ENCODE assay signal across 18 cellular contexts in the genomic region with DNA sequence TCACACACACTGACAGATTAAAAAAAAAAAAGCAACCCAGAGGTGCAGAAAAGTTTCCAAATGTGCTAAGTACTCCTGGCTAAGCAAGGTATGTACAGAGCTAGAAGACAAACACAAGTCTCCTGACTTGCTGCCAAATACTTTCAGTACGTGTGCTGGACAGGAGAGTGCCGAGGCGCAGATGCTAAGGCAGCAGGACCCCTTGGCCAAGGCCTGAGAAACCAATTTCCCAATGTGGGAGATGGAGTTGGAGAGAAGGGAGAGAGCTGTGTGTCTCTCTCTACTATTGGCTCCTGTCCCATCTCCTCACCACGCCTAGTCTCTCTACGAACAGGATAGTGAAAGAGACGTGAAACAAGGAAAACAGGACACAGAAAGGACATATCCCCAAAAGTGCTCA. TPM values are rescaled to one million over a fixed set of nuclear protein-coding genes. Genes with fewer than 3 reads are reported as not detected.
DNase-seq lines count a peak whose midpoint lies in the region; ATAC-seq, FAIRE-seq and TF ChIP-seq lines count a peak whose summit lies in the region.
"Had no signal": no experiment of that assay in that cellular context is flagged by ENCODE, and none has a peak within 500 bp of the region (broad histone marks: within the 10 kb centered on the region; RNA-seq: fewer than 3 reads in every experiment).

No MANE protein-coding gene starts in this region.

- H3K36me3 ChIP-seq in breast epithelium (no peaks in the 10 kb centered on the region), gastroesophageal sphincter (peaks cover 0 to 63% of the 10 kb centered on the region in 2 donors), pancreas (peaks cover 0 to 31% (median 8%) of the 10 kb centered on the region in 3 donors), upper lobe of right lung (peaks cover 33% of the 10 kb centered on the region)

- H3K27ac ChIP-seq in breast epithelium (peak overlapping the region; percentile 54 to 73), gastroesophageal sphincter (peak overlapping the region; percentile 64 to 95 (median 84)), pancreas (no peak overlapping the region), upper lobe of right lung (peak overlapping the region; percentile 74)
- H3K27ac ChIP-seq: SJCRH30 had no signal

- POLR2A ChIA-PET in MCF 10A (lab: Yijun Ruan, JAX) = no interaction called here

- FAIRE-seq in pancreas (lab: Jason Lieb, UNC) = no peak
- FAIRE-seq: keratinocyte had no signal

- no TSS peak for BruUV-seq in MCF 10A (replicated peaks; lab: Mats Ljungman, UMichigan)

- H3K27me3 Mint-ChIP-seq in MCF 10A (ENCODE audit: insufficient read depth, unreplicated experiment) = no peaks in the 10 kb centered on the region
- H3K27me3 Mint-ChIP-seq: activated CD4-positive, alpha-beta T cell treated with anti-CD3 and anti-CD28 coated beads for 36 hours; CD4-positive, alpha-beta memory T cell had no signal

- TF ChIP-seq CTCF in breast epithelium (IDR thresholded peaks at IDR 0.05) (no peak), MCF 10A (IDR thresholded peaks at IDR 0.05; ENCODE audit: unreplicated experiment) (no peak), gastroesophageal sphincter (IDR thresholded peaks at IDR 0.05) (no peak), pancreas (IDR thresholded peaks at IDR 0.05) (no peak), upper lobe of right lung (IDR thresholded peaks at IDR 0.05) (no peak)

- peaks cover 69% of the 10 kb centered on the region for H3K36me3 Mint-ChIP-seq in MCF 10A (ENCODE audit: insufficient read depth, unreplicated experiment)

- H3K9me3 ChIP-seq in breast epithelium (no peaks in the 10 kb centered on the region), gastroesophageal sphincter (no peaks in the 10 kb centered on the region), pancreas (no peaks in the 10 kb centered on the region), upper lobe of right lung (no peaks in the 10 kb centered on the region)
- H3K9me3 ChIP-seq: SJCRH30, thoracic aorta had no signal

- H3K9me3 Mint-ChIP-seq in MCF 10A (ENCODE audit: unreplicated experiment) = no peaks in the 10 kb centered on the region
- H3K9me3 Mint-ChIP-seq: CD4-positive, alpha-beta memory T cell had no signal

- intact Hi-C loops in breast epithelium (cut with DNase I; ENCODE audit: low total_unique reads) = no loop called here
- intact Hi-C loops in MCF 10A (cut with micrococcal nuclease) = no loop called here
- intact Hi-C loops in pancreas (cut with DNase I) = no loop called here
- intact Hi-C loops in upper lobe of right lung (cut with DNase I) = no loop called here

- WGBS in gastroesophageal sphincter (ENCODE audit: low coverage in 1 of 2), 2 donors = 21 to 25% methylated on average over 6 of the region's 6 CpGs
- WGBS in pancreas, 2 donors = 41 to 52% methylated on average over 6 of the region's 6 CpGs

- H3K4me3 ChIP-seq in breast epithelium = peak overlapping the region in 1 of 3 donors; percentile 7
- H3K4me3 ChIP-seq in gastroesophageal sphincter = no peak overlapping the region
- H3K4me3 ChIP-seq in pancreas = no peak overlapping the region
- no peak overlapping the region for H3K4me3 ChIP-seq in upper lobe of right lung
- H3K4me3 ChIP-seq: SJCRH30, thoracic aorta had no signal

- H3K27me3 ChIP-seq in breast epithelium (no peaks in the 10 kb centered on the region), gastroesophageal sphincter (no peaks in the 10 kb centered on the region), pancreas (no peaks in the 10 kb centered on the region), upper lobe of right lung (no peaks in the 10 kb centered on the region)
- H3K27me3 ChIP-seq: SJCRH30 had no signal

- CTCF ChIA-PET in MCF 10A (lab: Yijun Ruan, JAX) = interaction anchor here (0.5 to 15.4 kb wide), 5 partner anchors 8 to 254 kb away, joined by 3 to 267 read pairs (median 3); partner anchors contain the start of genes IGFBP6 and SOAT2

- no peak for DNase-seq in breast epithelium (ENCODE audit: low spot score in 2 of 2)
- no peak for DNase-seq in MCF 10A (ENCODE audit: unreplicated experiment)
- DNase-seq in pancreas = peak in 1 of 6 donors; percentile 19
- peak; percentile 61 for DNase-seq in upper lobe of right lung
- DNase-seq in NCI-H748 treated with DMSO at 0.1 percent for 48 hours (lab: John Stamatoyannopoulos, UW) = no peak
- DNase-seq in mucosa of gallbladder (ENCODE audit: low spot score) = no peak
- no peak for DNase-seq in NCI-H1092 (lab: John Stamatoyannopoulos, UW)
- DNase-seq: activated CD4-positive, alpha-beta T cell treated with anti-CD3 and anti-CD28 coated beads for 36 hours; KG1; NCI-H1436 treated with DMSO at 0.1 percent for 48 hours; NCI-H226; SJCRH30; stimulated activated CD4-positive, alpha-beta T cell treated with anti-CD3 and anti-CD28 coated beads, Interleukin-15, amount 100 ng/mL, for 24 hours had no signal

- peaks cover 14% of the 10 kb centered on the region for H3K4me1 Mint-ChIP-seq in MCF 10A (ENCODE audit: insufficient read depth, unreplicated experiment)

- TF ChIP-seq POLR2A in breast epithelium (IDR thresholded peaks at IDR 0.05) = no peak
- no peak for TF ChIP-seq POLR2A in gastroesophageal sphincter (IDR thresholded peaks at IDR 0.05)

- peaks cover 3 to 7% of the 10 kb centered on the region in 2 donors for H3K4me1 ChIP-seq in breast epithelium
- H3K4me1 ChIP-seq in gastroesophageal sphincter = peaks cover 20 to 100% (median 72%) of the 10 kb centered on the region in 3 donors
- peaks cover 6 to 30% (median 18%) of the 10 kb centered on the region in 3 donors for H3K4me1 ChIP-seq in pancreas
- peaks cover 58% of the 10 kb centered on the region for H3K4me1 ChIP-seq in upper lobe of right lung

- no peak for TF ChIP-seq EP300 in gastroesophageal sphincter (IDR thresholded peaks at IDR 0.05)

- H3K4me3 Mint-ChIP-seq in MCF 10A (ENCODE audit: unreplicated experiment) = no peak overlapping the region
- H3K4me3 Mint-ChIP-seq: activated CD4-positive, alpha-beta T cell treated with anti-CD3 and anti-CD28 coated beads for 36 hours; CD4-positive, alpha-beta memory T cell had no signal

- ATAC-seq in gastroesophageal sphincter (peak; percentile 73), pancreas (peak in 3 of 4 donors; percentile 32 to 60 (median 54)), upper lobe of right lung (peak; percentile 56)
- ATAC-seq: activated CD4-positive, alpha-beta T cell treated with anti-CD3 and anti-CD28 coated beads for 36 hours had no signal

- H3K27ac Mint-ChIP-seq in MCF 10A (ENCODE audit: low read depth, unreplicated experiment) = no peak overlapping the region
- H3K27ac Mint-ChIP-seq: activated CD4-positive, alpha-beta T cell treated with anti-CD3 and anti-CD28 coated beads for 36 hours; CD4-positive, alpha-beta memory T cell had no signal

RNA-seq across cellular contexts. Expression of gene SPRYD3, which starts 5.3 kb away (rescaled TPM):
- total RNA-seq in breast epithelium (10 to 100 TPM; 31.8 to 45.8 (median 36.3) TPM), MCF 10A (2022) (35.2 and 39.9 TPM in 2 replicates), gastroesophageal sphincter (100 to 1,000 TPM in 2 of 4 donors, 10 to 100 TPM in 2; 79.1 to 137 (median 110) TPM), pancreas (10 to 100 TPM; 37.1 to 47.2 (median 40.1) TPM), upper lobe of right lung (50.4 TPM), mucosa of gallbladder (68.4 TPM)
- polyA plus RNA-seq in pancreas = 10 to 100 TPM; 25.7 to 36.1 TPM

RNA-seq across cellular contexts. Expression of gene IGFBP6, which starts 23.6 kb away (rescaled TPM):
- total RNA-seq in breast epithelium (100 to 1,000 TPM; 169 to 708 (median 284) TPM), MCF 10A (2022) (6.4 and 12.0 TPM in 2 replicates), gastroesophageal sphincter (1,000 to 10,000 TPM in 2 of 4 donors, 100 to 1,000 TPM in 2; 632 to 1,838 (median 914) TPM), pancreas (10 to 100 TPM in 3 of 6 donors, 1 to 10 TPM in 3; 2.2 to 21.8 (median 9.2) TPM), upper lobe of right lung (34.6 TPM), mucosa of gallbladder (22.8 TPM)
- polyA plus RNA-seq in pancreas = 10 to 100 TPM; 24.5 to 32.8 TPM

RNA-seq across cellular contexts. Expression of gene TNS2, which starts 24.0 kb away (rescaled TPM):
- total RNA-seq in breast epithelium = 100 to 1,000 TPM in 2 of 3 donors, 10 to 100 TPM in 1; 65.4 to 228 (median 156) TPM
- total RNA-seq in MCF 10A (2022) = 22.3 and 26.3 TPM in 2 replicates
- total RNA-seq in gastroesophageal sphincter = 100 to 1,000 TPM; 108 to 323 (median 182) TPM
- total RNA-seq in pancreas = 10 to 100 TPM; 22.7 to 52.6 (median 28.2) TPM
- polyA plus RNA-seq in pancreas = 100 to 1,000 TPM; 135 to 183 TPM
- 232 TPM for total RNA-seq in upper lobe of right lung
- 124 TPM for total RNA-seq in mucosa of gallbladder

RNA-seq across cellular contexts. Expression of gene SOAT2, which starts 29.4 kb away (rescaled TPM):
- total RNA-seq in breast epithelium (under 1 TPM in 2 of 3 donors, not detected in 1; 0.16 to 0.33 TPM), MCF 10A (2022) (not detected in 2 replicates), gastroesophageal sphincter (under 1 TPM in 1 of 4 donors, not detected in 3; 0.31 TPM), pancreas (under 1 TPM in 2 of 6 donors, not detected in 4; 0.09 to 0.18 TPM), upper lobe of right lung (not detected), mucosa of gallbladder (0.75 TPM)
- under 1 TPM; 0.15 to 0.54 TPM for polyA plus RNA-seq in pancreas
- total RNA-seq: glomerular endothelial cell, SJCRH30 had no signal
- polyA plus RNA-seq: keratinocyte had no signal

Comparison
In these comparisons a context has a peak if more than half of its experiments do, and no peak if none do; other contexts are left out.
1. H3K27ac ChIP-seq: peak in breast epithelium (2 of 2), gastroesophageal sphincter (4 of 4) and upper lobe of right lung (single experiment); none in pancreas (0 of 4).
2. Peak in every context shown above with its lines, with median percentiles within 50 percentile points of each other: ATAC-seq.